In genomic region chr15:63601026-63601726, GRCh38 we compare ENCODE assay signal across 8 cellular contexts. TPM values are rescaled to one million over a fixed set of nuclear protein-coding genes. Genes with fewer than 3 reads are reported as not detected.
DNase-seq lines count a peak whose midpoint lies in the region; TF ChIP-seq lines count a peak whose summit lies in the region.

No MANE protein-coding gene starts in this region.

- H3K27ac ChIP-seq in HEK293 (ENCODE audit: extremely low read depth, low read depth, low read length) (peak overlapping the region; percentile 66; the same call in 1 of the 2 replicates), OCI-LY3 (ENCODE audit: low read length) (peak overlapping the region; percentile 61)

- CTCF ChIA-PET in GM10248 (lab: Yijun Ruan, JAX) (interaction anchor here (0.6 to 6.9 kb wide), 11 partner anchors 9 to 553 kb away, joined by 3 to 82 read pairs (median 5); no protein-coding TSS in a partner anchor), HEK293 (lab: Yijun Ruan, JAX) (interaction anchor here (0.6 to 2.4 kb wide), 3 partner anchors 47 to 1534 kb away, joined by 3 to 9 read pairs (median 3); partner anchors contain the start of gene C2CD4A)

- H3K4me1 ChIP-seq in HEK293 (ENCODE audit: control insufficient read depth, insufficient read depth, low read length) (0 out of 2 replicates have a peak, but pooled peaks cover 2% of the 10 kb centered on the region), OCI-LY3 (ENCODE audit: low read length) (peaks cover 63% of the 10 kb centered on the region)

- H3K79me2 ChIP-seq in OCI-LY3 (ENCODE audit: low read length) = peaks cover 14% of the 10 kb centered on the region

- H3K4me2 ChIP-seq in OCI-LY3 (ENCODE audit: low read length) = peak overlapping the region; percentile 92

- H3K4me3 ChIP-seq in HEK293 (ENCODE audit: low read depth, low read length) = peak overlapping the region; percentile 68
- peak overlapping the region; percentile 91 for H3K4me3 ChIP-seq in OCI-LY3 (ENCODE audit: low read length)

- H4K20me1 ChIP-seq in OCI-LY3 (ENCODE audit: insufficient read depth, low read length) = no peaks in the 10 kb centered on the region

- H2AFZ ChIP-seq in OCI-LY3 (ENCODE audit: low read depth, low read length) = peak overlapping the region; percentile 39; the same call in 1 of the 2 replicates

- H3K9me3 ChIP-seq in HEK293 (ENCODE audit: control insufficient read depth, insufficient read depth, low read depth, low read length) (no peaks in the 10 kb centered on the region), OCI-LY3 (ENCODE audit: insufficient read depth, low read length) (no peaks in the 10 kb centered on the region)

- H3K27me3 ChIP-seq in OCI-LY3 (ENCODE audit: low read depth, low read length) = no peaks in the 10 kb centered on the region

- intact Hi-C loops in posterior vena cava (cut with DNase I) = loop anchor here in 1 of 2 donors (10.0 kb wide), 1 partner anchor 126 kb away; no protein-coding TSS in a partner anchor

- peak overlapping the region; percentile 83 for H3K9ac ChIP-seq in OCI-LY3 (ENCODE audit: low read length)

- DNase-seq in GM10248 (ENCODE audit: extremely low spot score) (peak; percentile 41), germinal center (ENCODE audit: low spot score) (peak; percentile 46), posterior vena cava (ENCODE audit: low spot score) (peak; percentile 83), amniotic stem cell (lab: John Stamatoyannopoulos, UW) (no peak), occipital lobe (lab: John Stamatoyannopoulos, UW) (no peak)
- DNase-seq in activated effector memory CD4-positive, alpha-beta T cell treated with anti-CD3 and anti-CD28 coated beads, Interleukin-2, amount 50 U/mL, for 16 hours = peak; percentile 87

- H3K36me3 ChIP-seq in HEK293 (ENCODE audit: control insufficient read depth in 2 of 2, insufficient read depth in 1 of 2, low read length in 2 of 2) (no peaks in the 10 kb centered on the region), OCI-LY3 (replicated peaks; ENCODE audit: low read depth, low read length) (no peaks in the 10 kb centered on the region)

- POLR2A ChIA-PET in GM10248 (lab: Yijun Ruan, JAX) (no interaction called here), HEK293 (lab: Yijun Ruan, JAX) (interaction anchor here (1.2 kb wide), 1 partner anchor 91 kb away, joined by 3 read pairs; no protein-coding TSS in a partner anchor)

- TF ChIP-seq CTCF in GM10248 (IDR thresholded peaks at IDR 0.05; ENCODE audit: control extremely low read depth, extremely low read depth, low read depth, missing control alignments) (no peak), HEK293 (tag by site-specific recombination; IDR thresholded peaks at IDR 0.05) (no peak), OCI-LY3 (IDR thresholded peaks at IDR 0.05; ENCODE audit: low read depth, low read length) (0 out of 2 replicates have a peak, but pooled peaks have one; percentile 4)

TF ChIP-seq in HEK293, 187 proteins besides CTCF, POLR2A, EP300 and RAD21 (continues in another document):
- TF ChIP-seq ZNF221 (tag by site-specific recombination; IDR thresholded peaks at IDR 0.05; ENCODE audit: borderline replicate concordance) (no peak), ZBTB26 (tag by site-specific recombination; optimal IDR thresholded peaks at IDR 0.05) (peak; percentile 62), OSR2 (tag by site-specific recombination; IDR thresholded peaks at IDR 0.05) (peak; percentile 68; the same call in 1 of the 2 replicates), ZNF707 (tag by site-specific recombination; IDR thresholded peaks at IDR 0.05) (no peak), ZBTB48 (tag by site-specific recombination; IDR thresholded peaks at IDR 0.05) (0 out of 2 replicates have a peak, but pooled peaks have one; percentile 26), KLF8 (tag by site-specific recombination; IDR thresholded peaks at IDR 0.05) (0 out of 2 replicates have a peak, but pooled peaks have one; percentile 9), MZF1 (tag by site-specific recombination; IDR thresholded peaks at IDR 0.05; ENCODE audit: borderline replicate concordance) (no peak), PATZ1 (tag by site-specific recombination; IDR thresholded peaks at IDR 0.05) (peak; percentile 82), KLF1 (tag by site-specific recombination; IDR thresholded peaks at IDR 0.05) (peak; percentile 24; the same call in 1 of the 2 replicates), PRDM10 (tag by site-specific recombination; IDR thresholded peaks at IDR 0.05) (peak; percentile 78), SALL2 (tag by site-specific recombination; IDR thresholded peaks at IDR 0.05; ENCODE audit: borderline replicate concordance) (no peak), ZNF830 (tag by site-specific recombination; IDR thresholded peaks at IDR 0.05; ENCODE audit: low read depth) (no peak), ATF2 (tag by site-specific recombination; IDR thresholded peaks at IDR 0.05; ENCODE audit: low read depth) (no peak), GLIS1 (tag by site-specific recombination; IDR thresholded peaks at IDR 0.05) (0 out of 2 replicates have a peak, but pooled peaks have one; percentile 8), TCF7L2 (IDR thresholded peaks at IDR 0.05; ENCODE audit: borderline replicate concordance, low read depth, low read length) (no peak), ZNF610 (tag by site-specific recombination; IDR thresholded peaks at IDR 0.05; ENCODE audit: borderline replicate concordance) (peak; percentile 97), ZNF664 (tag by site-specific recombination; IDR thresholded peaks at IDR 0.05) (no peak), ZNF501 (tag by site-specific recombination; IDR thresholded peaks at IDR 0.05) (peak; percentile 56; the same call in 1 of the 2 replicates), ZEB2 (tag by site-specific recombination; IDR thresholded peaks at IDR 0.05) (peak; percentile 57), ZBTB20 (tag by site-specific recombination; IDR thresholded peaks at IDR 0.05) (peak; percentile 29; the same call in 1 of the 2 replicates), ZNF335 (tag by site-specific recombination; conservative IDR thresholded peaks at IDR 0.05) (peak; percentile 52)

RNA-seq across cellular contexts. Expression of gene FBXL22, which starts 4.0 kb away (rescaled TPM):
- total RNA-seq in posterior vena cava = 10 to 100 TPM; 17.7 to 36.8 TPM
- 0.47 TPM for total RNA-seq in occipital lobe

Comparison
In these comparisons a context has a peak if more than half of its experiments do, and no peak if none do; other contexts are left out.
1. DNase-seq: peak in GM10248 (single experiment), activated effector memory CD4-positive, alpha-beta T cell treated with anti-CD3 and anti-CD28 coated beads, Interleukin-2, amount 50 U/mL, for 16 hours (single experiment), germinal center (single experiment) and posterior vena cava (single experiment); none in amniotic stem cell (single experiment) and occipital lobe (single experiment).
2. RNA of gene FBXL22, which starts 4.0 kb away (total RNA-seq): 17.7 to 36.8 TPM in posterior vena cava; 0.47 TPM in occipital lobe (single experiment); every median in the first group is over 10 times any median in the second.